In the genomic region with DNA sequence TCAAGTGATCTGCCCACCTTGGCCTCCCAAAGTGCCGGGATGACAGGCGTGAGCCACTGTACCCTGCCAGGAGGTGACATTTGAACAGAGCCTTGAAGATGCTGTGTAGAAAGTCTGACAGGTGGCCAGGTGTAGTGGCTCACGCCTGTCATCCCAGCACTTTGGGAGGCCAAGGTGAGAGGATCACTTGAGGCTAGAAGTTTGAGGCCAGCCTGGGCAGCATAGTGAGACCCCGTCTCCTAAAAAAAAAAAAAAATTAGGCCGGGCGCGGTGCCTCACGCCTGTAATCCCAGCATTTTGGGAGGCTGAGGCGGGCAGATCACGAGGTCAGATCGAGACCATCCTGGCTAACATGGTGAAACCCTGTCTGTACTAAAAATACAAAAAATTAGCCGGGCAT, we compare ENCODE assay signal across 4 cellular contexts. TPM values are rescaled to one million over a fixed set of nuclear protein-coding genes. Genes with fewer than 3 reads are reported as not detected.
"Had no signal": no experiment of that assay in that cellular context is flagged by ENCODE, and none has a peak within 500 bp of the region (broad histone marks: within the 10 kb centered on the region; RNA-seq: fewer than 3 reads in every experiment).

No MANE protein-coding gene starts in this region.

RNA-seq across cellular contexts. Expression of gene TTLL13, which starts 29.1 kb away (rescaled TPM):
- total RNA-seq: stomach, thoracic aorta, urinary bladder, vagina had no signal
